ENCODE assay signal across 8 cellular contexts in the genomic region with DNA sequence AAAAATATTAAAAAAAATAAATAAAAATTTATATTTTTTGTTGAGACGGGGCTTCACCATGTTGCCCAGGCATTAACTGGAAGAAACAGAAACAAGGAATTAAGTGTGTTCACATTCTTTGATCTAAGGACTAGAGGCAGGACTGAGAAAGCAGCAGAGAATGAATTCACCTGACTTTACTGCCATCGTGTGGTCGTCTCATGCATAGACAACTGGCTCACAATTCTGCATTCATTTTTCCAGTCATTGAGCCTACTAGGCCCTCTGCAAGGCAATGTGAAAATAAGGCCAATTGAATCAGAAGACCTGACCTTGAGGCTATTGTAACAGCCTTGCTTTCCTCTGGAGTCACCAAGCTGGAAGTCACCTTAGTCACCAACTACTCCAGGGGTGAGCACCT. TPM values are rescaled to one million over a fixed set of nuclear protein-coding genes. Genes with fewer than 3 reads are reported as not detected.
DNase-seq lines count a peak whose midpoint lies in the region; ATAC-seq and TF ChIP-seq lines count a peak whose summit lies in the region.

No MANE protein-coding gene starts in this region.

- no peak overlapping the region for H3K27ac ChIP-seq in lower lobe of right lung
- H3K27ac ChIP-seq in transverse colon = no peak overlapping the region

- peaks cover 0 to 19% of the 10 kb centered on the region in 2 donors for H3K27me3 Mint-ChIP-seq in T-cell
- H3K27me3 Mint-ChIP-seq in effector memory CD8-positive, alpha-beta T cell = no peaks in the 10 kb centered on the region

- POLR2A ChIA-PET in T-cell (lab: Charles Lee) = no interaction called here

- H3K27me3 ChIP-seq in lower lobe of right lung (ENCODE audit: low read depth) = no peaks in the 10 kb centered on the region
- H3K27me3 ChIP-seq in transverse colon = no peaks in the 10 kb centered on the region

- in situ Hi-C loops in transverse colon (cut with MboI; ENCODE audit: low pct_ligation_motif_present in 1 of 4, low pct_unique_long_range_greater_than_20kb in 1 of 4, low sequenced_read_pairs in 3 of 4) = loop anchor here in 1 of 4 donors (25.0 kb wide), 1 partner anchor 755 kb away; a partner anchor contains a TSS

- H3K9me3 Mint-ChIP-seq in T-cell = no peaks in the 10 kb centered on the region
- no peaks in the 10 kb centered on the region for H3K9me3 Mint-ChIP-seq in effector memory CD8-positive, alpha-beta T cell

- intact Hi-C loops in lower lobe of right lung (cut with DNase I) (no loop called here), transverse colon (cut with DNase I; ENCODE audit: low total_unique reads) (no loop called here)

- H3K27ac Mint-ChIP-seq in T-cell = no peak overlapping the region
- H3K27ac Mint-ChIP-seq in effector memory CD8-positive, alpha-beta T cell = no peak overlapping the region

- 0% methylated on average over 2 to 3 of the region's 3 CpGs for WGBS in transverse colon (ENCODE audit: low coverage in 1 of 2), 2 donors

- TF ChIP-seq POLR2A in transverse colon (IDR thresholded peaks at IDR 0.05) = no peak

- H3K9me3 ChIP-seq in lower lobe of right lung = no peaks in the 10 kb centered on the region
- no peaks in the 10 kb centered on the region for H3K9me3 ChIP-seq in transverse colon

- H3K36me3 Mint-ChIP-seq in T-cell = no peaks in the 10 kb centered on the region
- H3K36me3 Mint-ChIP-seq in effector memory CD8-positive, alpha-beta T cell (ENCODE audit: insufficient read depth) = no peaks in the 10 kb centered on the region

- TF ChIP-seq CTCF in lower lobe of right lung (IDR thresholded peaks at IDR 0.05) (peak; percentile 53), transverse colon (IDR thresholded peaks at IDR 0.05) (peak; percentile 30 to 67 (median 44))

- peaks cover 4 to 10% (median 5%) of the 10 kb centered on the region in 3 donors for H3K4me1 Mint-ChIP-seq in T-cell
- H3K4me1 Mint-ChIP-seq in effector memory CD8-positive, alpha-beta T cell (ENCODE audit: low read depth in 2 of 2) = peaks cover 0 to 3% of the 10 kb centered on the region in 2 donors

- H3K4me3 Mint-ChIP-seq in T-cell = no peak overlapping the region
- no peak overlapping the region for H3K4me3 Mint-ChIP-seq in effector memory CD8-positive, alpha-beta T cell

- H3K4me1 ChIP-seq in lower lobe of right lung (no peaks in the 10 kb centered on the region), transverse colon (no peaks in the 10 kb centered on the region)

- TF ChIP-seq EP300 in transverse colon (IDR thresholded peaks at IDR 0.05; ENCODE audit: low read depth) = no peak

- peak; percentile 48 for ATAC-seq in GM21360 (IDR thresholded peaks at IDR 0.05; ENCODE audit: unreplicated experiment)
- ATAC-seq in T-cell (replicated peaks in 1 of 4) = peak; percentile 53 to 72 (median 60)
- ATAC-seq in effector memory CD8-positive, alpha-beta T cell (replicated peaks) = peak; percentile 51
- peak in 1 of 2 donors; percentile 68 for ATAC-seq in lower lobe of right lung
- ATAC-seq in HG03469 (IDR thresholded peaks at IDR 0.05; ENCODE audit: unreplicated experiment) = no peak

- H3K4me3 ChIP-seq in lower lobe of right lung = no peak overlapping the region
- H3K4me3 ChIP-seq in transverse colon = no peak overlapping the region

- CTCF ChIA-PET in T-cell (lab: Charles Lee) = interaction anchor here (0.7 kb wide), 2 partner anchors 13 to 107 kb away, joined by 3 to 5 read pairs; no protein-coding TSS in a partner anchor

- H3K36me3 ChIP-seq in lower lobe of right lung = no peaks in the 10 kb centered on the region
- no peaks in the 10 kb centered on the region for H3K36me3 ChIP-seq in transverse colon

- DNase-seq in DMS 273 treated with DMSO at 0.1 percent for 48 hours (lab: John Stamatoyannopoulos, UW) = peak; percentile 1
- peak; percentile 38 for DNase-seq in NCI-H1105 (lab: John Stamatoyannopoulos, UW)
- peak in 16 of 34 experiments; percentile 0 to 25 (median 3) for DNase-seq in T-cell
- peak in 2 of 3 experiments; percentile 0 to 1 for DNase-seq in effector memory CD8-positive, alpha-beta T cell
- no peak for DNase-seq in lower lobe of right lung
- DNase-seq in transverse colon = peak; percentile 9

RNA-seq across cellular contexts. Expression of a gene that starts 37.4 kb away (rescaled TPM):
- total RNA-seq in T-cell (under 1 TPM in 4 of 5 donors, not detected in 1; 0.20 to 0.63 (median 0.31) TPM), lower lobe of right lung (0.59 TPM), transverse colon (under 1 TPM in 1 of 4 donors, not detected in 3; 0.32 TPM)
